In the genomic region with DNA sequence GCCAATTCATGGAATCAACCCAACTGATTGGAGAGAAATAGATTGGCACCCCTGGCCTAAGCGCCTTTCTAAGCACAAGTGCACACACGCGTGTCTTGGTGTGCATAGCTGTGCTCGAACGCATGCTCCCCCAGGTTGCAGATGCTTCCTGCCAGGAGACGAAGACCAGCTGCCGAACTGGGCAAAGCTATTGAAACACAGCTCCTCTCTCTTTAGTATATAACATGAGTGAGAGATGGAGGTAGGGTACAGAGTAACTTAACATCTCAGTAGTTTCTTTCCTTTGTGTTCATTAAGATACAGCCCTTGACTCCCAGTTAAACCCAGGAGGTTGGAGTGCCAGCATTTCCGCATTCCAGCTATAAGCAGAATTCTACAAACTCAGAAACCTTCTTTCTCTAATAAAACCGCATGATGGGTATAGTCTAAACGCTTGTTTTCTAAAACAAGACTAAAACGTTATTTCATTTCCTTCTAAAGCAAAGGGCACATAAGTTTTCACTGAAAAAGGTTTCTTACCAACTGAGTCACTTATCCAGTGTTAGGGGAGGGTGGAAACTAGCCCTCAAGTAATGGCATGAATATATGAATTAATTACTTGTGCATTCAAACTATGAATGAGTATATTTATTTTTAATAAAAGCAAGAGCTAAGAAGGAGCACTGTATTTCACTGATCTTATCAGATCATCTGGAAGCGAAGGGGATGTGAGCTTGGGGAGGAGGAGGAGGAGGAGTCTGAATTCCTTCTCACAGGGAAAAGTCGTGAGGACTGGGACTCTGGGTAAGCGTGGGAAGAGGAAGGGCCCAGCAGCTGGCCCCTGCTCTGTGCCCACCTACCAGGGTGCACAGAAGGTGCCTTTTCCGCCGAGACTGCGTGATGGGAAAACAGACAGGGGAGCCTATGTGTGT, we compare ENCODE assay signal across 11 cellular contexts.
DNase-seq lines count a peak whose midpoint lies in the region; ATAC-seq and TF ChIP-seq lines count a peak whose summit lies in the region.
"Had no signal": no experiment of that assay in that cellular context is flagged by ENCODE, and none has a peak within 500 bp of the region (broad histone marks: within the 10 kb centered on the region; RNA-seq: fewer than 3 reads in every experiment).

No MANE protein-coding gene starts in this region.

- TF ChIP-seq CTCF in astrocyte of the spinal cord (IDR thresholded peaks at IDR 0.05; ENCODE audit: low read depth, low read length) (no peak), left ventricle myocardium inferior (IDR thresholded peaks at IDR 0.05; ENCODE audit: borderline replicate concordance) (no peak)

- H3K27me3 ChIP-seq in left ventricle myocardium inferior (ENCODE audit: low read depth): no peaks in the 10 kb centered on the region
- H3K27me3 ChIP-seq: BLaER1 treated with 17β-estradiol and CSF1 and Interleukin-3, amounts not matched to agents 10 nM and 100 nM had no signal

- H3K4me3 ChIP-seq in astrocyte of the spinal cord (ENCODE audit: low read depth, low read length) (no peak overlapping the region), left ventricle myocardium inferior (peak overlapping the region; percentile 30)
- H3K4me3 ChIP-seq: BLaER1 treated with 17β-estradiol and CSF1 and Interleukin-3, amounts not matched to agents 10 nM and 100 nM had no signal

- intact Hi-C loops in left ventricle myocardium inferior (cut with micrococcal nuclease) (no loop called here), sciatic nerve (cut with DNase I) (no loop called here)

- peak; percentile 25 for ATAC-seq in sciatic nerve
- no peak for ATAC-seq in HG02970 (IDR thresholded peaks at IDR 0.05; ENCODE audit: low FRiP score, unreplicated experiment)
- no peak for ATAC-seq in HG02884 (IDR thresholded peaks at IDR 0.05; ENCODE audit: unreplicated experiment)
- no peak for ATAC-seq in GM18498 (IDR thresholded peaks at IDR 0.05; ENCODE audit: unreplicated experiment)

- peak; percentile 29 for DNase-seq in HCEC 1CT
- DNase-seq in astrocyte of the spinal cord (ENCODE audit: low read depth, low spot score): peak; percentile 36
- DNase-seq in left ventricle myocardium inferior: no peak
- DNase-seq in sciatic nerve (ENCODE audit: low spot score): no peak
- no peak for DNase-seq in OCI-M2 (lab: John Stamatoyannopoulos, UW; ENCODE audit: unreplicated experiment)
- DNase-seq: NCI-H2171 treated with DMSO at 0.1 percent for 48 hours had no signal

- in situ Hi-C loops in astrocyte of the spinal cord (cut with HindIII; ENCODE audit: low sequenced_read_pairs): no loop called here

- peaks cover 56% of the 10 kb centered on the region for H3K4me1 ChIP-seq in left ventricle myocardium inferior

- H3K27ac ChIP-seq in left ventricle myocardium inferior (replicated peaks): peak overlapping the region; percentile 78
- H3K27ac ChIP-seq: KMS-11 had no signal

- no peaks in the 10 kb centered on the region for H3K9me3 ChIP-seq in left ventricle myocardium inferior (replicated peaks)
- H3K9me3 ChIP-seq: BLaER1 treated with 17β-estradiol and CSF1 and Interleukin-3, amounts not matched to agents 10 nM and 100 nM had no signal

- H3K36me3 ChIP-seq in left ventricle myocardium inferior: peaks cover 10% of the 10 kb centered on the region

Comparison
In these comparisons a context has a peak if more than half of its experiments do, and no peak if none do; other contexts are left out.
1. DNase-seq: peak in HCEC 1CT (single experiment) and astrocyte of the spinal cord (single experiment); none in left ventricle myocardium inferior (single experiment), sciatic nerve (single experiment) and OCI-M2 (single experiment).